Comparison of ENCODE assay signal across 21 cellular contexts in genomic region chr10:30647089-30647488, GRCh38. TPM values are rescaled to one million over a fixed set of nuclear protein-coding genes. Genes with fewer than 3 reads are reported as not detected.
DNase-seq lines count a peak whose midpoint lies in the region; ATAC-seq, FAIRE-seq and TF ChIP-seq lines count a peak whose summit lies in the region.
"Had no signal": no experiment of that assay in that cellular context is flagged by ENCODE, and none has a peak within 500 bp of the region (broad histone marks: within the 10 kb centered on the region; RNA-seq: fewer than 3 reads in every experiment).

No MANE protein-coding gene starts in this region.

- H3K9ac ChIP-seq in K562 (ENCODE audit: insufficient read depth in 1 of 2, low read depth in 2 of 2, low read length in 2 of 2): no peak overlapping the region
- H3K9ac ChIP-seq: BLaER1 treated with 17β-estradiol and CSF1 and Interleukin-3, amounts not matched to agents 10 nM and 100 nM had no signal

- no peak overlapping the region for H2AFZ ChIP-seq in K562 (ENCODE audit: low read depth, low read length)

- FAIRE-seq in K562 (lab: Jason Lieb, UNC) (no peak), urothelium cell line (lab: Jason Lieb, UNC) (peak; percentile 86)
- FAIRE-seq: A549 had no signal

- no peak for ATAC-seq in heart left ventricle
- ATAC-seq in K562: no peak
- ATAC-seq in body of pancreas: no peak
- ATAC-seq: A549, Panc1 had no signal

- TF ChIP-seq CTCF in heart left ventricle (IDR thresholded peaks at IDR 0.05) (no peak), K562 (IDR thresholded peaks at IDR 0.05 in 2 of 3, conservative IDR thresholded peaks at IDR 0.05 in 1 of 3; ENCODE audit: insufficient read depth in 2 of 3, low read depth in 1 of 3, low read length in 3 of 3) (no peak), body of pancreas (IDR thresholded peaks at IDR 0.05) (no peak)

- BruUV-seq in K562 (replicated peaks; lab: Mats Ljungman, UMichigan): no TSS peak

- no peak overlapping the region for H3K4me3 ChIP-seq in heart left ventricle
- no peak overlapping the region for H3K4me3 ChIP-seq in K562
- no peak overlapping the region for H3K4me3 ChIP-seq in body of pancreas
- H3K4me3 ChIP-seq: A549; BLaER1 treated with 17β-estradiol and CSF1 and Interleukin-3, amounts not matched to agents 10 nM and 100 nM; HAP-1 had no signal

- DNase-seq in activated CD4-positive, alpha-beta memory T cell treated with anti-CD3 and anti-CD28 coated beads for 36 hours: peak; percentile 28
- no peak for DNase-seq in activated CD4-positive, alpha-beta memory T cell treated with anti-CD3 and anti-CD28 coated beads, Interleukin-2, amount 10 ng/mL, durations not matched to agents 7 days and 5 days
- DNase-seq in cardiac septum (ENCODE audit: low spot score) (peak; percentile 41), heart left ventricle (no peak), K562 (ENCODE audit: extremely low read depth in 1 of 4, low spot score in 3 of 4) (no peak), urothelium cell line (ENCODE audit: low spot score) (no peak), body of pancreas (no peak)
- DNase-seq: CD8-positive, alpha-beta memory T cell; DMS79 treated with DMSO at 0.1 percent for 48 hours; Kasumi-1; NCI-H1105 treated with DMSO at 0.1 percent for 48 hours; NCI-H1694 treated with DMSO at 0.1 percent for 48 hours; NCI-H2107; NCI-H2227 treated with DMSO at 0.1 percent for 48 hours; NCI-H524 treated with DMSO at 0.1 percent for 48 hours had no signal

- TF ChIP-seq EP300 in K562 (IDR thresholded peaks at IDR 0.05; ENCODE audit: low read length): no peak

- TF ChIP-seq POLR2A in heart left ventricle (IDR thresholded peaks at IDR 0.05) (no peak), K562 (conservative IDR thresholded peaks at IDR 0.05) (no peak), body of pancreas (IDR thresholded peaks at IDR 0.05) (no peak)

- no peaks in the 10 kb centered on the region for H3K9me1 ChIP-seq in K562 (ENCODE audit: control insufficient read depth, insufficient read depth, low read length)

- H3K4me2 ChIP-seq in K562 (ENCODE audit: insufficient read depth, low read length): no peak overlapping the region
- H3K4me2 ChIP-seq: A549; BLaER1 treated with 17β-estradiol and CSF1 and Interleukin-3, amounts not matched to agents 10 nM and 100 nM had no signal

- POLR2A ChIA-PET in activated CD4-positive, alpha-beta memory T cell treated with anti-CD3 and anti-CD28 coated beads for 36 hours (lab: Charles Lee): no interaction called here
- POLR2A ChIA-PET in activated CD4-positive, alpha-beta memory T cell treated with anti-CD3 and anti-CD28 coated beads, Interleukin-2, amount 10 ng/mL, durations not matched to agents 7 days and 5 days (lab: Charles Lee): no interaction called here
- POLR2A ChIA-PET in K562 (lab: Yijun Ruan, JAX): interaction anchor here (0.6 kb wide), 1 partner anchor 24 kb away, joined by 4 read pairs; no protein-coding TSS in a partner anchor

- CTCF ChIA-PET in activated CD4-positive, alpha-beta memory T cell treated with anti-CD3 and anti-CD28 coated beads for 36 hours (lab: Charles Lee): interaction anchor here (0.9 kb wide), 1 partner anchor 9 kb away, joined by 3 read pairs; no protein-coding TSS in a partner anchor
- CTCF ChIA-PET in activated CD4-positive, alpha-beta memory T cell treated with anti-CD3 and anti-CD28 coated beads, Interleukin-2, amount 10 ng/mL, durations not matched to agents 7 days and 5 days (lab: Charles Lee): interaction anchor here (2.2 kb wide), 1 partner anchor 8 kb away, joined by 15 read pairs; no protein-coding TSS in a partner anchor
- CTCF ChIA-PET in K562 (lab: Yijun Ruan, JAX; ENCODE audit: low intra/inter-chr PET ratio): no interaction called here

- H3K4me1 ChIP-seq in heart left ventricle: peaks cover 0 to 29% (median 13%) of the 10 kb centered on the region in 12 donors
- no peaks in the 10 kb centered on the region; a peak in 1 of 5 replicates for H3K4me1 ChIP-seq in K562 (replicated peaks in 1 of 2; ENCODE audit: control insufficient read depth in 2 of 2, insufficient read depth in 2 of 2, low read length in 2 of 2)
- H3K4me1 ChIP-seq in body of pancreas: no peaks in the 10 kb centered on the region
- H3K4me1 ChIP-seq: A549 had no signal

- no peak overlapping the region for H3K4me3 Mint-ChIP-seq in activated CD4-positive, alpha-beta memory T cell treated with anti-CD3 and anti-CD28 coated beads for 36 hours
- H3K4me3 Mint-ChIP-seq in activated CD4-positive, alpha-beta memory T cell treated with anti-CD3 and anti-CD28 coated beads, Interleukin-2, amount 10 ng/mL, durations not matched to agents 7 days and 5 days: no peak overlapping the region
- H3K4me3 Mint-ChIP-seq: CD8-positive, alpha-beta memory T cell had no signal

- H3K27ac Mint-ChIP-seq in activated CD4-positive, alpha-beta memory T cell treated with anti-CD3 and anti-CD28 coated beads for 36 hours: no peak overlapping the region
- H3K27ac Mint-ChIP-seq in activated CD4-positive, alpha-beta memory T cell treated with anti-CD3 and anti-CD28 coated beads, Interleukin-2, amount 10 ng/mL, durations not matched to agents 7 days and 5 days: no peak overlapping the region
- H3K27ac Mint-ChIP-seq: CD8-positive, alpha-beta memory T cell had no signal

- H3K4me1 Mint-ChIP-seq in activated CD4-positive, alpha-beta memory T cell treated with anti-CD3 and anti-CD28 coated beads for 36 hours (ENCODE audit: low read depth): peaks cover 25% of the 10 kb centered on the region
- peaks cover 23% of the 10 kb centered on the region for H3K4me1 Mint-ChIP-seq in activated CD4-positive, alpha-beta memory T cell treated with anti-CD3 and anti-CD28 coated beads, Interleukin-2, amount 10 ng/mL, durations not matched to agents 7 days and 5 days

- H3K27me3 ChIP-seq in heart left ventricle (no peaks in the 10 kb centered on the region), K562 (ENCODE audit: control insufficient read depth in 2 of 2, insufficient read depth in 2 of 2, low read length in 2 of 2) (peaks cover 28 to 52% of the 10 kb centered on the region in 2 experiments), body of pancreas (no peaks in the 10 kb centered on the region)
- H3K27me3 ChIP-seq: BLaER1 treated with 17β-estradiol and CSF1 and Interleukin-3, amounts not matched to agents 10 nM and 100 nM had no signal

- TF ChIP-seq RAD21 in K562 (CRISPR knock-in tag; conservative IDR thresholded peaks at IDR 0.05 in 1 of 2, IDR thresholded peaks at IDR 0.05 in 1 of 2): no peak

- H3K9me3 ChIP-seq in heart left ventricle (no peaks in the 10 kb centered on the region), K562 (replicated peaks; ENCODE audit: control insufficient read depth, insufficient read depth, low read depth, low read length) (no peaks in the 10 kb centered on the region), body of pancreas (no peaks in the 10 kb centered on the region)
- H3K9me3 ChIP-seq: A549; BLaER1 treated with 17β-estradiol and CSF1 and Interleukin-3, amounts not matched to agents 10 nM and 100 nM; HAP-1 had no signal

- in situ Hi-C loops in K562 (cut with MboI): no loop called here

- H3K79me2 ChIP-seq in K562 (ENCODE audit: control insufficient read depth, insufficient read depth, low read length): no peaks in the 10 kb centered on the region

- H3K36me3 Mint-ChIP-seq in activated CD4-positive, alpha-beta memory T cell treated with anti-CD3 and anti-CD28 coated beads for 36 hours: no peaks in the 10 kb centered on the region
- no peaks in the 10 kb centered on the region for H3K36me3 Mint-ChIP-seq in activated CD4-positive, alpha-beta memory T cell treated with anti-CD3 and anti-CD28 coated beads, Interleukin-2, amount 10 ng/mL, durations not matched to agents 7 days and 5 days (ENCODE audit: low read depth)
- H3K36me3 Mint-ChIP-seq: CD8-positive, alpha-beta memory T cell had no signal

- H3K27ac ChIP-seq in heart left ventricle (no peak overlapping the region), K562 (ENCODE audit: extremely low read depth, low read depth, low read length) (no peak overlapping the region), body of pancreas (no peak overlapping the region)
- H3K27ac ChIP-seq: A549; BLaER1 treated with 17β-estradiol and CSF1 and Interleukin-3, amounts not matched to agents 10 nM and 100 nM had no signal

- no peaks in the 10 kb centered on the region for H4K20me1 ChIP-seq in K562 (replicated peaks; ENCODE audit: control insufficient read depth, insufficient read depth, low read length)
- H4K20me1 ChIP-seq: BLaER1 treated with 17β-estradiol and CSF1 and Interleukin-3, amounts not matched to agents 10 nM and 100 nM had no signal

- H3K36me3 ChIP-seq in heart left ventricle: no peaks in the 10 kb centered on the region
- no peaks in the 10 kb centered on the region for H3K36me3 ChIP-seq in K562 (ENCODE audit: control insufficient read depth, insufficient read depth, low read length)
- H3K36me3 ChIP-seq in body of pancreas (replicated peaks in 1 of 2; ENCODE audit: insufficient read depth in 1 of 2, low read depth in 2 of 2): no peaks in the 10 kb centered on the region
- H3K36me3 ChIP-seq: BLaER1 treated with 17β-estradiol and CSF1 and Interleukin-3, amounts not matched to agents 10 nM and 100 nM; HAP-1 had no signal

- intact Hi-C loops in activated CD4-positive, alpha-beta memory T cell treated with anti-CD3 and anti-CD28 coated beads for 36 hours (cut with micrococcal nuclease): loop anchor here (5.0 kb wide), 1 partner anchor 40 kb away; no protein-coding TSS in a partner anchor
- intact Hi-C loops in cardiac septum (cut with DNase I): no loop called here
- intact Hi-C loops in heart left ventricle (cut with DNase I): no loop called here
- intact Hi-C loops in K562 (cut with micrococcal nuclease): no loop called here
- intact Hi-C loops in body of pancreas (cut with DNase I): no loop called here

- H3K9me3 Mint-ChIP-seq in activated CD4-positive, alpha-beta memory T cell treated with anti-CD3 and anti-CD28 coated beads for 36 hours: no peaks in the 10 kb centered on the region
- H3K9me3 Mint-ChIP-seq in activated CD4-positive, alpha-beta memory T cell treated with anti-CD3 and anti-CD28 coated beads, Interleukin-2, amount 10 ng/mL, durations not matched to agents 7 days and 5 days: no peaks in the 10 kb centered on the region
- H3K9me3 Mint-ChIP-seq: CD8-positive, alpha-beta memory T cell had no signal

- peaks cover 45% of the 10 kb centered on the region for H3K27me3 Mint-ChIP-seq in activated CD4-positive, alpha-beta memory T cell treated with anti-CD3 and anti-CD28 coated beads for 36 hours
- peaks cover 33% of the 10 kb centered on the region for H3K27me3 Mint-ChIP-seq in activated CD4-positive, alpha-beta memory T cell treated with anti-CD3 and anti-CD28 coated beads, Interleukin-2, amount 10 ng/mL, durations not matched to agents 7 days and 5 days

- 84 to 92% (median 88%) methylated on average over 8 of the region's 8 CpGs for WGBS in heart left ventricle, 4 donors
- under 1% methylated on average over 8 of the region's 8 CpGs for WGBS in K562 (ENCODE audit: insufficient coverage, low coverage, missing lambda C conversion rate)
- WGBS in body of pancreas, 2 donors: 47 to 49% methylated on average over 8 of the region's 8 CpGs

RNA-seq across cellular contexts. Expression of gene LYZL2, which starts 17.5 kb away (rescaled TPM):
- not detected for total RNA-seq in activated CD4-positive, alpha-beta memory T cell treated with anti-CD3 and anti-CD28 coated beads for 36 hours
- not detected for total RNA-seq in activated CD4-positive, alpha-beta memory T cell treated with anti-CD3 and anti-CD28 coated beads, Interleukin-2, amount 10 ng/mL, durations not matched to agents 7 days and 5 days
- total RNA-seq in cardiac septum (not detected), heart left ventricle (not detected), K562 (2014; rRNA removed) (not detected in 2 replicates), K562 (2014; rRNA removed; fragmentation: Illumina TruSeq; extraction: Trizol) (not detected in 2 replicates), K562 (2015; rRNA removed; fragmentation: Illumina TruSeq; extraction: Trizol) (not detected in 2 replicates), K562 (2021) (not detected in 2 replicates), body of pancreas (not detected)
- polyA plus RNA-seq in heart left ventricle (not detected), K562 (2011; rRNA removed) (not detected in 2 replicates), K562 (2014; fragmentation: Illumina TruSeq; extraction: Trizol) (not detected in 2 replicates), K562 (2014; fragmentation: Nextera tagmentation; extraction: Ambion mirVana) (not detected), K562 (2014; rRNA removed) (not detected in 2 replicates)
- total RNA-seq in K562 (2011; cell fraction: chromatin; rRNA removed; ENCODE audit: low replicate concordance): not detected in 2 replicates
- not detected in 2 replicates for total RNA-seq in K562 (2011; cell fraction: nucleolus; rRNA removed)
- total RNA-seq in K562 (2011; cell fraction: nucleoplasm; rRNA removed): not detected in 2 replicates
- polyA plus RNA-seq in K562 (2011; cell fraction: cytosol; rRNA removed): not detected in 2 replicates
- not detected in 2 replicates for polyA plus RNA-seq in K562 (2011; cell fraction: nucleus; rRNA removed)
- polyA plus RNA-seq in K562 (2012): not detected in 2 replicates
- not detected in 2 replicates for polyA minus RNA-seq in K562 (2011; rRNA and poly(A)+ RNA removed)
- not detected in 2 replicates for polyA minus RNA-seq in K562 (2011; cell fraction: cytosol; rRNA and poly(A)+ RNA removed)
- polyA minus RNA-seq in K562 (2011; cell fraction: nucleus; rRNA and poly(A)+ RNA removed): not detected in 2 replicates
- total RNA-seq: CD8-positive, alpha-beta memory T cell; G401; HT-29 had no signal
- polyA plus RNA-seq: A549; CD8-positive, alpha-beta memory T cell had no signal

Comparison
In these comparisons a context has a peak if more than half of its experiments do, and no peak if none do; other contexts are left out.
1. DNase-seq: peak in activated CD4-positive, alpha-beta memory T cell treated with anti-CD3 and anti-CD28 coated beads for 36 hours (single experiment) and cardiac septum (single experiment); none in activated CD4-positive, alpha-beta memory T cell treated with anti-CD3 and anti-CD28 coated beads, Interleukin-2, amount 10 ng/mL, durations not matched to agents 7 days and 5 days (single experiment), heart left ventricle (0 of 5), K562 (0 of 4), urothelium cell line (single experiment) and body of pancreas (0 of 4).